In genomic region chr2:130814931-130815680, GRCh38 we compare ENCODE assay signal across 1 cellular context.
TF ChIP-seq lines count a peak whose summit lies in the region.

No MANE protein-coding gene starts in this region.

TF ChIP-seq in H1, 55 proteins besides CTCF, POLR2A, EP300 and RAD21:
- TF ChIP-seq SP2 (IDR thresholded peaks at IDR 0.05; ENCODE audit: low read length): no peak
- TF ChIP-seq KDM4A (IDR thresholded peaks at IDR 0.05; ENCODE audit: low read depth, low read length, severe bottlenecking): no peak
- TF ChIP-seq, protein P1, sequence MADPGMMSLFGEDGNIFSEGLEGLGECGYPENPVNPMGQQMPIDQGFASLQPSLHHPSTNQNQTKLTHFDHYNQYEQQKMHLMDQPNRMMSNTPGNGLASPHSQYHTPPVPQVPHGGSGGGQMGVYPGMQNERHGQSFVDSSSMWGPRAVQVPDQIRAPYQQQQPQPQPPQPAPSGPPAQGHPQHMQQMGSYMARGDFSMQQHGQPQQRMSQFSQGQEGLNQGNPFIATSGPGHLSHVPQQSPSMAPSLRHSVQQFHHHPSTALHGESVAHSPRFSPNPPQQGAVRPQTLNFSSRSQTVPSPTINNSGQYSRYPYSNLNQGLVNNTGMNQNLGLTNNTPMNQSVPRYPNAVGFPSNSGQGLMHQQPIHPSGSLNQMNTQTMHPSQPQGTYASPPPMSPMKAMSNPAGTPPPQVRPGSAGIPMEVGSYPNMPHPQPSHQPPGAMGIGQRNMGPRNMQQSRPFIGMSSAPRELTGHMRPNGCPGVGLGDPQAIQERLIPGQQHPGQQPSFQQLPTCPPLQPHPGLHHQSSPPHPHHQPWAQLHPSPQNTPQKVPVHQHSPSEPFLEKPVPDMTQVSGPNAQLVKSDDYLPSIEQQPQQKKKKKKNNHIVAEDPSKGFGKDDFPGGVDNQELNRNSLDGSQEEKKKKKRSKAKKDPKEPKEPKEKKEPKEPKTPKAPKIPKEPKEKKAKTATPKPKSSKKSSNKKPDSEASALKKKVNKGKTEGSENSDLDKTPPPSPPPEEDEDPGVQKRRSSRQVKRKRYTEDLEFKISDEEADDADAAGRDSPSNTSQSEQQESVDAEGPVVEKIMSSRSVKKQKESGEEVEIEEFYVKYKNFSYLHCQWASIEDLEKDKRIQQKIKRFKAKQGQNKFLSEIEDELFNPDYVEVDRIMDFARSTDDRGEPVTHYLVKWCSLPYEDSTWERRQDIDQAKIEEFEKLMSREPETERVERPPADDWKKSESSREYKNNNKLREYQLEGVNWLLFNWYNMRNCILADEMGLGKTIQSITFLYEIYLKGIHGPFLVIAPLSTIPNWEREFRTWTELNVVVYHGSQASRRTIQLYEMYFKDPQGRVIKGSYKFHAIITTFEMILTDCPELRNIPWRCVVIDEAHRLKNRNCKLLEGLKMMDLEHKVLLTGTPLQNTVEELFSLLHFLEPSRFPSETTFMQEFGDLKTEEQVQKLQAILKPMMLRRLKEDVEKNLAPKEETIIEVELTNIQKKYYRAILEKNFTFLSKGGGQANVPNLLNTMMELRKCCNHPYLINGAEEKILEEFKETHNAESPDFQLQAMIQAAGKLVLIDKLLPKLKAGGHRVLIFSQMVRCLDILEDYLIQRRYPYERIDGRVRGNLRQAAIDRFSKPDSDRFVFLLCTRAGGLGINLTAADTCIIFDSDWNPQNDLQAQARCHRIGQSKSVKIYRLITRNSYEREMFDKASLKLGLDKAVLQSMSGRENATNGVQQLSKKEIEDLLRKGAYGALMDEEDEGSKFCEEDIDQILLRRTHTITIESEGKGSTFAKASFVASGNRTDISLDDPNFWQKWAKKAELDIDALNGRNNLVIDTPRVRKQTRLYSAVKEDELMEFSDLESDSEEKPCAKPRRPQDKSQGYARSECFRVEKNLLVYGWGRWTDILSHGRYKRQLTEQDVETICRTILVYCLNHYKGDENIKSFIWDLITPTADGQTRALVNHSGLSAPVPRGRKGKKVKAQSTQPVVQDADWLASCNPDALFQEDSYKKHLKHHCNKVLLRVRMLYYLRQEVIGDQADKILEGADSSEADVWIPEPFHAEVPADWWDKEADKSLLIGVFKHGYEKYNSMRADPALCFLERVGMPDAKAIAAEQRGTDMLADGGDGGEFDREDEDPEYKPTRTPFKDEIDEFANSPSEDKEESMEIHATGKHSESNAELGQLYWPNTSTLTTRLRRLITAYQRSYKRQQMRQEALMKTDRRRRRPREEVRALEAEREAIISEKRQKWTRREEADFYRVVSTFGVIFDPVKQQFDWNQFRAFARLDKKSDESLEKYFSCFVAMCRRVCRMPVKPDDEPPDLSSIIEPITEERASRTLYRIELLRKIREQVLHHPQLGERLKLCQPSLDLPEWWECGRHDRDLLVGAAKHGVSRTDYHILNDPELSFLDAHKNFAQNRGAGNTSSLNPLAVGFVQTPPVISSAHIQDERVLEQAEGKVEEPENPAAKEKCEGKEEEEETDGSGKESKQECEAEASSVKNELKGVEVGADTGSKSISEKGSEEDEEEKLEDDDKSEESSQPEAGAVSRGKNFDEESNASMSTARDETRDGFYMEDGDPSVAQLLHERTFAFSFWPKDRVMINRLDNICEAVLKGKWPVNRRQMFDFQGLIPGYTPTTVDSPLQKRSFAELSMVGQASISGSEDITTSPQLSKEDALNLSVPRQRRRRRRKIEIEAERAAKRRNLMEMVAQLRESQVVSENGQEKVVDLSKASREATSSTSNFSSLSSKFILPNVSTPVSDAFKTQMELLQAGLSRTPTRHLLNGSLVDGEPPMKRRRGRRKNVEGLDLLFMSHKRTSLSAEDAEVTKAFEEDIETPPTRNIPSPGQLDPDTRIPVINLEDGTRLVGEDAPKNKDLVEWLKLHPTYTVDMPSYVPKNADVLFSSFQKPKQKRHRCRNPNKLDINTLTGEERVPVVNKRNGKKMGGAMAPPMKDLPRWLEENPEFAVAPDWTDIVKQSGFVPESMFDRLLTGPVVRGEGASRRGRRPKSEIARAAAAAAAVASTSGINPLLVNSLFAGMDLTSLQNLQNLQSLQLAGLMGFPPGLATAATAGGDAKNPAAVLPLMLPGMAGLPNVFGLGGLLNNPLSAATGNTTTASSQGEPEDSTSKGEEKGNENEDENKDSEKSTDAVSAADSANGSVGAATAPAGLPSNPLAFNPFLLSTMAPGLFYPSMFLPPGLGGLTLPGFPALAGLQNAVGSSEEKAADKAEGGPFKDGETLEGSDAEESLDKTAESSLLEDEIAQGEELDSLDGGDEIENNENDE (IDR thresholded peaks at IDR 0.05; ENCODE audit: insufficient replicate concordance, low read length): no peak
- no peak for TF ChIP-seq SP4 (IDR thresholded peaks at IDR 0.05; ENCODE audit: low read length)
- no peak for TF ChIP-seq EZH2 (IDR thresholded peaks at IDR 0.05; ENCODE audit: low read depth, low read length, severe bottlenecking)
- no peak for TF ChIP-seq YY1 (IDR thresholded peaks at IDR 0.05; ENCODE audit: low read depth, low read length)
- no peak for TF ChIP-seq SRF (IDR thresholded peaks at IDR 0.05; ENCODE audit: low read depth, low read length)
- TF ChIP-seq SUZ12 (IDR thresholded peaks at IDR 0.05; ENCODE audit: low read length): no peak
- TF ChIP-seq SIRT6 (IDR thresholded peaks at IDR 0.05; ENCODE audit: low read length): no peak
- no peak for TF ChIP-seq ZNF274 (IDR thresholded peaks at IDR 0.05; ENCODE audit: borderline replicate concordance, extremely low read depth, low read length)
- TF ChIP-seq SIN3A (conservative IDR thresholded peaks at IDR 0.05 in 1 of 2, IDR thresholded peaks at IDR 0.05 in 1 of 2; ENCODE audit: low read depth in 1 of 2, low read length in 2 of 2): no peak
- TF ChIP-seq POU5F1 (IDR thresholded peaks at IDR 0.05; ENCODE audit: low read depth, low read length): no peak
- TF ChIP-seq FOSL1 (IDR thresholded peaks at IDR 0.05; ENCODE audit: insufficient read depth, low read depth, low read length): no peak
- no peak for TF ChIP-seq TAF1 (IDR thresholded peaks at IDR 0.05; ENCODE audit: low read depth, low read length)
- no peak for TF ChIP-seq SP1 (IDR thresholded peaks at IDR 0.05; ENCODE audit: low read depth, low read length)
- TF ChIP-seq TEAD4 (IDR thresholded peaks at IDR 0.05; ENCODE audit: low read depth, low read length): no peak
- TF ChIP-seq SIX5 (IDR thresholded peaks at IDR 0.05; ENCODE audit: low read depth, low read length): no peak
- no peak for TF ChIP-seq HDAC2 (IDR thresholded peaks at IDR 0.05; ENCODE audit: borderline replicate concordance in 1 of 2, low read depth in 2 of 2, low read length in 2 of 2)
TF ChIP-seq in H1: peak in this region for 0.
